1 cellular context compared by ENCODE assay signal in the genomic region with DNA sequence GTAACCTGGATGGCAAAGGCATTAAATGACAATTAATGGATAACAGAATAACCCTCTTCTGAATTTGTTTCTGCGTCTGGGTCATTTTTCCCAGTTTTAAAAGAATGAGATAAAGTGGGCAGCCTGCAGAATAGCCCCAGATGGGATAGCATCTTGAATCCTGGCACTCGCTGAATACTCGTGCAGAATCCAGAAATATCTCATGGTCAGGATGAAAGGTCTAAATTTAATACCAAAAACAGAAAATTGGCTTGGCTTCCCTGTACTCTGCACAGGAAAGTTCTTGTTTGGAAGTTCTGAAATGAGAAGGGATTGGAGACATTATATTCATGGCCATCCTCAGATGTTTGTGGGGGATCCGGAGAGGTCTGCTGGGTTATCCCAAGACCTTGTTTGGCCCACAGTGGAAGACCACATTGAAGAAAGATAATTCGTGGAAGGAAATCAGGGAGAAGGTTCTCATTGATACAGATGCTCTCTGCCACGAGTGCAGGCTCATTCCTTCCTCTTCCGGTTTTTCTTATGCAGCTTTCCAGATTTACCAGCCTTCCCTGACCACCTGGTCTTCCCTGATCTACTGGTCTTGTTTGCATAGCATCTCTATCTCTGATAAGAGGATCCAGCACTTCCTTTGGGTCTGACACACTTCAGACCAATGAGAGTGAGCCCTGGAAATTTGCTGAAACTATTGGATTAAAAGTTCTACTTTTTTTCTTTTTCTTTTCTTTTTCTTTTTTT.
A peak's percentile ranks its signal among the peaks of the same experiment; 100 is the strongest.
TF ChIP-seq lines count a peak whose summit lies in the region.

No MANE protein-coding gene starts in this region.

TF ChIP-seq in K562, 482 proteins besides CTCF, POLR2A, EP300 and RAD21 (continued from another document):
- TF ChIP-seq, protein P1, sequence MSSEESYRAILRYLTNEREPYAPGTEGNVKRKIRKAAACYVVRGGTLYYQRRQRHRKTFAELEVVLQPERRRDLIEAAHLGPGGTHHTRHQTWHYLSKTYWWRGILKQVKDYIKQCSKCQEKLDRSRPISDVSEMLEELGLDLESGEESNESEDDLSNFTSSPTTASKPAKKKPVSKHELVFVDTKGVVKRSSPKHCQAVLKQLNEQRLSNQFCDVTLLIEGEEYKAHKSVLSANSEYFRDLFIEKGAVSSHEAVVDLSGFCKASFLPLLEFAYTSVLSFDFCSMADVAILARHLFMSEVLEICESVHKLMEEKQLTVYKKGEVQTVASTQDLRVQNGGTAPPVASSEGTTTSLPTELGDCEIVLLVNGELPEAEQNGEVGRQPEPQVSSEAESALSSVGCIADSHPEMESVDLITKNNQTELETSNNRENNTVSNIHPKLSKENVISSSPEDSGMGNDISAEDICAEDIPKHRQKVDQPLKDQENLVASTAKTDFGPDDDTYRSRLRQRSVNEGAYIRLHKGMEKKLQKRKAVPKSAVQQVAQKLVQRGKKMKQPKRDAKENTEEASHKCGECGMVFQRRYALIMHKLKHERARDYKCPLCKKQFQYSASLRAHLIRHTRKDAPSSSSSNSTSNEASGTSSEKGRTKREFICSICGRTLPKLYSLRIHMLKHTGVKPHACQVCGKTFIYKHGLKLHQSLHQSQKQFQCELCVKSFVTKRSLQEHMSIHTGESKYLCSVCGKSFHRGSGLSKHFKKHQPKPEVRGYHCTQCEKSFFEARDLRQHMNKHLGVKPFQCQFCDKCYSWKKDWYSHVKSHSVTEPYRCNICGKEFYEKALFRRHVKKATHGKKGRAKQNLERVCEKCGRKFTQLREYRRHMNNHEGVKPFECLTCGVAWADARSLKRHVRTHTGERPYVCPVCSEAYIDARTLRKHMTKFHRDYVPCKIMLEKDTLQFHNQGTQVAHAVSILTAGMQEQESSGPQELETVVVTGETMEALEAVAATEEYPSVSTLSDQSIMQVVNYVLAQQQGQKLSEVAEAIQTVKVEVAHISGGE (CRISPR knock-in tag; IDR thresholded peaks at IDR 0.05), result no peak
- TF ChIP-seq SMARCA4 (IDR thresholded peaks at IDR 0.05), result peak; percentile 67; the same call in 1 of the 2 replicates
- peak; percentile 43; the same call in 1 of the 2 replicates for TF ChIP-seq FOXM1 (IDR thresholded peaks at IDR 0.05; ENCODE audit: low read depth)
- TF ChIP-seq FOXM1 (CRISPR knock-in tag; IDR thresholded peaks at IDR 0.05; ENCODE audit: low read depth), result no peak
- TF ChIP-seq, protein P2, sequence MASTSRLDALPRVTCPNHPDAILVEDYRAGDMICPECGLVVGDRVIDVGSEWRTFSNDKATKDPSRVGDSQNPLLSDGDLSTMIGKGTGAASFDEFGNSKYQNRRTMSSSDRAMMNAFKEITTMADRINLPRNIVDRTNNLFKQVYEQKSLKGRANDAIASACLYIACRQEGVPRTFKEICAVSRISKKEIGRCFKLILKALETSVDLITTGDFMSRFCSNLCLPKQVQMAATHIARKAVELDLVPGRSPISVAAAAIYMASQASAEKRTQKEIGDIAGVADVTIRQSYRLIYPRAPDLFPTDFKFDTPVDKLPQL (IDR thresholded peaks at IDR 0.05; ENCODE audit: extremely low read depth, insufficient read length), result no peak
